In genomic region chr11:30424336-30424735, GRCh38 we compare ENCODE assay signal across 21 cellular contexts.
DNase-seq lines count a peak whose midpoint lies in the region; ATAC-seq and TF ChIP-seq lines count a peak whose summit lies in the region.
"Had no signal": no experiment of that assay in that cellular context is flagged by ENCODE, and none has a peak within 500 bp of the region (broad histone marks: within the 10 kb centered on the region; RNA-seq: fewer than 3 reads in every experiment).

No MANE protein-coding gene starts in this region.

- H3K36me3 ChIP-seq in SJCRH30 (no peaks in the 10 kb centered on the region), prostate gland (no peaks in the 10 kb centered on the region), esophagus squamous epithelium (no peaks in the 10 kb centered on the region)
- H3K36me3 ChIP-seq: BE2C had no signal

- TF ChIP-seq CTCF in epithelial cell of proximal tubule (conservative IDR thresholded peaks at IDR 0.05; ENCODE audit: low read depth, low read length): no peak
- no peak for TF ChIP-seq CTCF in prostate gland (IDR thresholded peaks at IDR 0.05)
- TF ChIP-seq CTCF in esophagus squamous epithelium (IDR thresholded peaks at IDR 0.05): no peak

- H3K4me3 ChIP-seq in SJCRH30: no peak overlapping the region
- H3K4me3 ChIP-seq in epithelial cell of proximal tubule (ENCODE audit: low read depth, low read length): peak overlapping the region; percentile 24
- H3K4me3 ChIP-seq in right cardiac atrium (ENCODE audit: low read length): no peak overlapping the region
- H3K4me3 ChIP-seq in prostate gland: no peak overlapping the region
- H3K4me3 ChIP-seq in esophagus squamous epithelium: no peak overlapping the region
- H3K4me3 ChIP-seq: GM23248, PC-9 had no signal

- ATAC-seq in right cardiac atrium (peak in 1 of 2 donors; percentile 53), GM21367 (IDR thresholded peaks at IDR 0.05; ENCODE audit: unreplicated experiment) (no peak)
- ATAC-seq: HCT116 had no signal

- DNase-seq in SJCRH30 (peak in 1 of 2 experiments; percentile 17), epithelial cell of proximal tubule (ENCODE audit: low read depth) (no peak), right cardiac atrium (peak in 2 of 3 donors; percentile 27 to 44), prostate gland (ENCODE audit: low spot score) (no peak), esophagus squamous epithelium (lab: John Stamatoyannopoulos, UW) (no peak), SW 1271 (lab: John Stamatoyannopoulos, UW) (no peak)
- no peak for DNase-seq in activated CD8-positive, alpha-beta memory T cell treated with anti-CD3 and anti-CD28 coated beads, Interleukin-2, amount 50 U/mL, for 4 hours
- DNase-seq: BE2C; Caco-2; CD4-positive, CD25-positive, alpha-beta regulatory T cell; GM23248; IMR-90; NCI-H1436; NCI-H1930; NCI-H226; NCI-H524 treated with DMSO at 0.1 percent for 48 hours; PC-9 had no signal

- peak overlapping the region; percentile 73 for H3K27ac ChIP-seq in SJCRH30
- H3K27ac ChIP-seq in right cardiac atrium (ENCODE audit: low read length): no peak overlapping the region
- peak overlapping the region; percentile 58 to 76 for H3K27ac ChIP-seq in prostate gland
- no peak overlapping the region for H3K27ac ChIP-seq in esophagus squamous epithelium
- H3K27ac ChIP-seq: GM23248, HL-60, PC-9, RWPE1 had no signal

- H3K9me3 ChIP-seq in SJCRH30 (replicated peaks) (no peaks in the 10 kb centered on the region), right cardiac atrium (ENCODE audit: control insufficient read depth, low read length) (no peaks in the 10 kb centered on the region), prostate gland (no peaks in the 10 kb centered on the region), esophagus squamous epithelium (no peaks in the 10 kb centered on the region)
- H3K9me3 ChIP-seq: BE2C, Caco-2 had no signal

- 65% methylated on average over 9 of the region's 9 CpGs for WGBS in right cardiac atrium
- 61% methylated on average over 9 of the region's 9 CpGs for WGBS in prostate gland
- 86 to 91% methylated on average over 9 of the region's 9 CpGs for WGBS in esophagus squamous epithelium, 2 donors

- H3K27me3 ChIP-seq in SJCRH30: no peaks in the 10 kb centered on the region
- no peaks in the 10 kb centered on the region for H3K27me3 ChIP-seq in right cardiac atrium (ENCODE audit: control insufficient read depth, insufficient read depth)
- H3K27me3 ChIP-seq in prostate gland (replicated peaks; ENCODE audit: insufficient read depth): no peaks in the 10 kb centered on the region
- H3K27me3 ChIP-seq in esophagus squamous epithelium: no peaks in the 10 kb centered on the region
- H3K27me3 ChIP-seq: BE2C had no signal

- intact Hi-C loops in right cardiac atrium (cut with DNase I) (no loop called here), prostate gland (cut with DNase I) (no loop called here), esophagus squamous epithelium (cut with DNase I) (no loop called here)

- TF ChIP-seq POLR2A in prostate gland (IDR thresholded peaks at IDR 0.05): no peak
- no peak for TF ChIP-seq POLR2A in esophagus squamous epithelium (IDR thresholded peaks at IDR 0.05)

- H3K4me1 ChIP-seq in SJCRH30 (peaks cover 42% of the 10 kb centered on the region), right cardiac atrium (ENCODE audit: control insufficient read depth, insufficient read depth, low read length) (no peaks in the 10 kb centered on the region), prostate gland (replicated peaks) (peaks cover 22% of the 10 kb centered on the region), esophagus squamous epithelium (peaks cover 0 to 11% (median 8%) of the 10 kb centered on the region in 3 donors)
- H3K4me1 ChIP-seq: BE2C, Caco-2 had no signal

Comparison
In these comparisons a context has a peak if more than half of its experiments do, and no peak if none do; other contexts are left out.
1. DNase-seq: peak in right cardiac atrium (2 of 3); none in epithelial cell of proximal tubule (single experiment), prostate gland (single experiment), esophagus squamous epithelium (single experiment), SW 1271 (0 of 2) and activated CD8-positive, alpha-beta memory T cell treated with anti-CD3 and anti-CD28 coated beads, Interleukin-2, amount 50 U/mL, for 4 hours (single experiment).
2. H3K27ac ChIP-seq: peak in SJCRH30 (single experiment) and prostate gland (2 of 2); none in right cardiac atrium (single experiment) and esophagus squamous epithelium (0 of 4).